ENCODE assay signal across 16 cellular contexts in genomic region chr11:134678744-134679143, GRCh38.
"Had no signal": no experiment of that assay in that cellular context is flagged by ENCODE, and none has a peak within 500 bp of the region (broad histone marks: within the 10 kb centered on the region; RNA-seq: fewer than 3 reads in every experiment).

No MANE protein-coding gene starts in this region.

- DNase-seq: dermis blood vessel endothelial cell; effector memory CD4-positive, alpha-beta T cell; erythroblast; left ventricle myocardium superior; mesendoderm; natural killer cell; occipital lobe; ovary; stimulated activated CD4-positive, alpha-beta T cell treated with anti-CD3 and anti-CD28 coated beads, Interleukin-4, amount 100 ng/mL, for 4 hours; stimulated activated naive CD4-positive, alpha-beta T cell; stimulated activated naive CD8-positive, alpha-beta T cell treated with anti-CD3 and anti-CD28 coated beads, Interleukin-15, amount 100 ng/mL, for 72 hours; transverse colon had no signal

- H3K36me3 ChIP-seq: ovary, right atrium auricular region, suprapubic skin, transverse colon had no signal

- H3K9me3 ChIP-seq: ovary, suprapubic skin, transverse colon had no signal

- ATAC-seq: left ventricle myocardium superior; natural killer cell; sciatic nerve; stimulated activated naive CD8-positive, alpha-beta T cell treated with anti-CD3 and anti-CD28 coated beads, Interleukin-15, amount 100 ng/mL, for 72 hours had no signal

- H3K4me3 ChIP-seq: coronary artery, ovary, right atrium auricular region, suprapubic skin, transverse colon had no signal

- H3K27ac ChIP-seq: coronary artery, ovary, right atrium auricular region, suprapubic skin, transverse colon had no signal

- H3K27me3 ChIP-seq: ovary, right atrium auricular region, transverse colon had no signal

- H3K4me1 ChIP-seq: right atrium auricular region, suprapubic skin, transverse colon had no signal
